ENCODE assay signal across 9 cellular contexts in the genomic region with DNA sequence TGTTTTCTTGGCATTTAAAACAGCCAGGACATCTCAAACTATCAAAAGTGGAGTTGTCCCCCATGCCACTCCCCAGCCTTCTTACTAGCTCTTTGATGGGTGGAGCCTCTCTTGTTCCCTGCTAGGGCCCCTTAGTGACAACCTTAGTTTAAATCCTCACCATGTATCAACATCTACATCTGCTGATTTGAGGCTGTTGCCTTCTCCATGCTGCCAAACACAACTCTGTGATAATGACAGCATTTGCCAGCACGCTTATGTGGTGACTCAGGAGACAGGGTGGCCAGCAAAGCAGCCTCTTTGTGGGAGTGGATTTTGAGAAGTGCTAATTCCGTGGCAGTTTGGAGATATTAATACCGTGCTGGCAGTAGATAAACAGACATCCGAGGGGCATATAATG.
DNase-seq lines count a peak whose midpoint lies in the region; ATAC-seq and FAIRE-seq lines count a peak whose summit lies in the region.
"Had no signal": no experiment of that assay in that cellular context is flagged by ENCODE, and none has a peak within 500 bp of the region (broad histone marks: within the 10 kb centered on the region; RNA-seq: fewer than 3 reads in every experiment).

No MANE protein-coding gene starts in this region.

- peaks cover 11 to 28% of the 10 kb centered on the region in 2 donors for H3K36me3 Mint-ChIP-seq in activated naive CD4-positive, alpha-beta T cell treated with anti-CD3 and anti-CD28 coated beads, Interleukin-2, amount 50 U/mL, for 72 hours

- DNase-seq in DMS 273 treated with DMSO at 0.1 percent for 48 hours (lab: John Stamatoyannopoulos, UW) (peak; percentile 86), NCI-H69 (lab: John Stamatoyannopoulos, UW) (peak; percentile 86), epidermal melanocyte (ENCODE audit: insufficient read length, low spot score) (peak; percentile 52), occipital lobe (lab: John Stamatoyannopoulos, UW) (peak; percentile 79), GM19239 (ENCODE audit: insufficient read length, low spot score) (no peak)
- DNase-seq in activated naive CD4-positive, alpha-beta T cell treated with anti-CD3 and anti-CD28 coated beads, Interleukin-2, amount 50 U/mL, for 72 hours (ENCODE audit: low spot score in 2 of 2), result no peak
- no peak for DNase-seq in activated T-cell treated with anti-CD3 and anti-CD28 coated beads, Interleukin-2, amount 50 U/mL, for 1 hour

- no peak overlapping the region for H3K27ac Mint-ChIP-seq in activated naive CD4-positive, alpha-beta T cell treated with anti-CD3 and anti-CD28 coated beads, Interleukin-2, amount 50 U/mL, for 72 hours

- no peak for FAIRE-seq in GM19239 (lab: Jason Lieb, UNC)

- no peaks in the 10 kb centered on the region for H3K9me3 Mint-ChIP-seq in activated naive CD4-positive, alpha-beta T cell treated with anti-CD3 and anti-CD28 coated beads, Interleukin-2, amount 50 U/mL, for 72 hours
- H3K9me3 Mint-ChIP-seq: central memory CD8-positive, alpha-beta T cell had no signal

- ATAC-seq in activated naive CD4-positive, alpha-beta T cell treated with anti-CD3 and anti-CD28 coated beads, Interleukin-2, amount 50 U/mL, for 72 hours, result no peak
- no peak for ATAC-seq in HG03469 (IDR thresholded peaks at IDR 0.05; ENCODE audit: unreplicated experiment)

Comparison
In these comparisons a context has a peak if more than half of its experiments do, and no peak if none do; other contexts are left out.
1. DNase-seq: peak in DMS 273 treated with DMSO at 0.1 percent for 48 hours (single experiment), NCI-H69 (single experiment), epidermal melanocyte (single experiment) and occipital lobe (single experiment); none in activated naive CD4-positive, alpha-beta T cell treated with anti-CD3 and anti-CD28 coated beads, Interleukin-2, amount 50 U/mL, for 72 hours (0 of 2), GM19239 (single experiment) and activated T-cell treated with anti-CD3 and anti-CD28 coated beads, Interleukin-2, amount 50 U/mL, for 1 hour (single experiment).